Comparison of ENCODE assay signal across 8 cellular contexts in the genomic region with DNA sequence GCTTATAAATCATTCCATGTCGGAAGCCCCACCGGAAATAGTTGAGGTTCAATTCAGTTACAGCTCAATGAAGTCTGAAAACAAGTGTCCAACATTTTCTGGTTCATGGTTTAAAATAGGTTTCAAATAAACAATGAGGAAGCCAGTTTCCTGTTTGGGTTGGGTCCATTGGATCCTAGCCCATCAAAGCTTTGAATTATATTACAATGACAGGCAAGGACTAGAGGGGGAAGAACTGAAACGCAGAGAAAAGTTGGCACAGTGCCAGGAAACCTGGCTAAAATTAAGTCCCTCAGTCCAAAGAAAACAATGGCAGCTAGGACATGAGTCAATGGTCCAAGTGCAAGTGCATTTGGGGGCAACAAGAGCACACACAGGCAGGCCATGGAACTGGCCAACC. TPM values are rescaled to one million over a fixed set of nuclear protein-coding genes. Genes with fewer than 3 reads are reported as not detected.
DNase-seq lines count a peak whose midpoint lies in the region; ATAC-seq lines count a peak whose summit lies in the region.

No MANE protein-coding gene starts in this region.

- intact Hi-C loops in Right ventricle myocardium superior (cut with DNase I): no loop called here

- peak; percentile 19 for DNase-seq in HT-29 (ENCODE audit: low spot score)
- DNase-seq in UCSD-AML1 (lab: John Stamatoyannopoulos, UW; ENCODE audit: unreplicated experiment): peak; percentile 22
- no peak for DNase-seq in Right ventricle myocardium superior
- DNase-seq in skeletal muscle cell (ENCODE audit: low read depth): peak; percentile 49
- DNase-seq in activated effector memory CD4-positive, alpha-beta T cell treated with anti-CD3 and anti-CD28 coated beads, Interleukin-2, amount 50 U/mL, for 16 hours: no peak
- DNase-seq in central memory CD4-positive, alpha-beta T cell: no peak
- no peak for DNase-seq in stimulated activated CD4-positive, alpha-beta T cell treated with anti-CD3 and anti-CD28 coated beads, Interleukin-4, amount 100 ng/mL, for 1 hour

- peak; percentile 94 for ATAC-seq in Right ventricle myocardium superior (ENCODE audit: poor library complexity)
- no peak for ATAC-seq in GM18517 (IDR thresholded peaks at IDR 0.05; ENCODE audit: unreplicated experiment)

- no peak overlapping the region for H3K4me3 ChIP-seq in skeletal muscle cell (ENCODE audit: low read depth, low read length)

RNA-seq across cellular contexts. Expression of a gene that starts 32.0 kb away (rescaled TPM):
- 5.9 and 6.2 TPM in 2 replicates for total RNA-seq in HT-29 (2014; rRNA removed; shearing (Covaris generic))
- total RNA-seq in Right ventricle myocardium superior: 32.8 TPM

Comparison
In these comparisons a context has a peak if more than half of its experiments do, and no peak if none do; other contexts are left out.
1. DNase-seq: peak in HT-29 (single experiment), UCSD-AML1 (single experiment) and skeletal muscle cell (single experiment); none in Right ventricle myocardium superior (single experiment), activated effector memory CD4-positive, alpha-beta T cell treated with anti-CD3 and anti-CD28 coated beads, Interleukin-2, amount 50 U/mL, for 16 hours (single experiment), central memory CD4-positive, alpha-beta T cell (single experiment) and stimulated activated CD4-positive, alpha-beta T cell treated with anti-CD3 and anti-CD28 coated beads, Interleukin-4, amount 100 ng/mL, for 1 hour (single experiment).